9 cellular contexts compared by ENCODE assay signal in the genomic region with DNA sequence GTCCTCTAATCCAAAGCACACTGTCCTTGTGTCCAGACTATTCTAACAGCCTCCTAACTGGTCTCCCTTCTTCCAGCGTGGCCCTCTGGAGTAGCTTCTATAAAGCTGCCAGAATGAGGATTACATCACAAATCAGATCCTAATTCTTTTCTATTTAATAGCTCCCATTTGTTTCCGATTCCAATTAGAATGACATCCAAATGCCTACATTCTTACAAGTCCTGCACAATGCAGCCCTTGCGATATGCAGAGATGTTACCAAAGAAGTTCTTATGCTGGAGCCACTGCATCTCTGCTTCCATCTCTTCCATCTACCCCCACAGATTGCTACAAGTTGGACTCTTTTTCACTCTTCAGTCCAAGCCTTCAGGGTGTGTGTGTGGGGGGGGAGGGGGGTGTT.
"Had no signal": no experiment of that assay in that cellular context is flagged by ENCODE, and none has a peak within 500 bp of the region (broad histone marks: within the 10 kb centered on the region; RNA-seq: fewer than 3 reads in every experiment).

No MANE protein-coding gene starts in this region.

- H2AFZ ChIP-seq: GM23338 had no signal

- H3K4me2 ChIP-seq: GM23338, KMS-11 had no signal

- FAIRE-seq: H1, H54 had no signal

- H3K9ac ChIP-seq: KMS-11 had no signal

- DNase-seq: H9, HCEC 1CT, Karpas-422, KBM-7 had no signal

- H3K27ac ChIP-seq: HL-60, KMS-11 had no signal

- H3K4me3 ChIP-seq: GM23338 had no signal

- ATAC-seq: GM23338 had no signal
